ENCODE assay signal across 13 cellular contexts in the genomic region with DNA sequence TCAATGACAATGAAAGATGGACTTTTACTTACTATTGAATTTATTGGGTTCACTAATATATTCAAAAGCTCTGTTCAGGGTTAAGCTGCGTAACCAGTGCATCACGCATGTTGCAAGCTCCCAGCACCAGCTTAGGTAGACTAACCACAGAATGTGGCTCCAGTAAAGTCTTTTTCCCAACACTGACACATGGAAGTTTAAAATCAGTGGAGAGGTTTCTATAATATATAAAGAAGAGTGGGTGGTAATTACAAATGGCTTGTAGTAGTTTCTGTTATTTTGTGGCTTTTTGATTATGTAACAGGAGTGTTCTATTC. TPM values are rescaled to one million over a fixed set of nuclear protein-coding genes. Genes with fewer than 3 reads are reported as not detected.
DNase-seq lines count a peak whose midpoint lies in the region; ATAC-seq and TF ChIP-seq lines count a peak whose summit lies in the region.
"Had no signal": no experiment of that assay in that cellular context is flagged by ENCODE, and none has a peak within 500 bp of the region (broad histone marks: within the 10 kb centered on the region; RNA-seq: fewer than 3 reads in every experiment).

No MANE protein-coding gene starts in this region.

- no peaks in the 10 kb centered on the region for H3K9me3 ChIP-seq in CD8-positive, alpha-beta T cell (ENCODE audit: low read length)
- H3K9me3 ChIP-seq in MM.1S (replicated peaks; ENCODE audit: insufficient read depth, low read length) = no peaks in the 10 kb centered on the region
- H3K9me3 ChIP-seq in psoas muscle = no peaks in the 10 kb centered on the region

- no peaks in the 10 kb centered on the region for H3K9me3 Mint-ChIP-seq in CD8-positive, alpha-beta T cell

- H3F3A ChIP-seq in MM.1S (ENCODE audit: insufficient read depth, low read length) = no peaks in the 10 kb centered on the region

- H4K20me1 ChIP-seq in MM.1S (ENCODE audit: insufficient read depth, low read length) = no peaks in the 10 kb centered on the region

- no peak overlapping the region for H3K27ac ChIP-seq in CD8-positive, alpha-beta T cell (ENCODE audit: low read depth, low read length)
- H3K27ac ChIP-seq in MM.1S (ENCODE audit: low read length) (no peak overlapping the region), psoas muscle (peak overlapping the region; percentile 82)

- H3K9me2 ChIP-seq in MM.1S (replicated peaks; ENCODE audit: insufficient read depth, low read length) = no peaks in the 10 kb centered on the region

- intact Hi-C loops in CD8-positive, alpha-beta T cell (cut with DNase I, micrococcal nuclease) = loop anchor here (5.0 kb wide), 2 partner anchors 61 to 81 kb away; no protein-coding TSS in a partner anchor
- intact Hi-C loops in psoas muscle (cut with DNase I) = loop anchor here in 1 of 2 donors (10.0 kb wide), 1 partner anchor 249 kb away; no protein-coding TSS in a partner anchor

- H3K4me3 ChIP-seq in CD8-positive, alpha-beta T cell (ENCODE audit: low read depth, low read length) = no peak overlapping the region
- H3K4me3 ChIP-seq in MM.1S (ENCODE audit: low read length) (no peak overlapping the region), epithelial cell of esophagus (ENCODE audit: low read length) (no peak overlapping the region), psoas muscle (peak overlapping the region; percentile 87)

- peaks cover 54% of the 10 kb centered on the region for H3K4me1 Mint-ChIP-seq in CD8-positive, alpha-beta T cell (ENCODE audit: low read depth)

- H3K27me3 Mint-ChIP-seq in CD8-positive, alpha-beta T cell (ENCODE audit: low read depth) = no peaks in the 10 kb centered on the region

- DNase-seq in CD8-positive, alpha-beta T cell = no peak
- DNase-seq in MM.1S = no peak
- peak; percentile 9 for DNase-seq in epithelial cell of esophagus (ENCODE audit: low read depth)
- DNase-seq in psoas muscle = no peak
- no peak for DNase-seq in amygdala (lab: John Stamatoyannopoulos, UW)
- DNase-seq in GF-D8 (lab: John Stamatoyannopoulos, UW) = no peak
- DNase-seq: DMS79 treated with DMSO at 0.1 percent for 48 hours, IMR-90, NCI-H2171 treated with DMSO at 0.1 percent for 48 hours had no signal

- CTCF ChIA-PET in CD8-positive, alpha-beta T cell (lab: Charles Lee) = no interaction called here

- H3K27ac Mint-ChIP-seq in CD8-positive, alpha-beta T cell = peak overlapping the region; percentile 70

- H3K36me3 ChIP-seq in CD8-positive, alpha-beta T cell (ENCODE audit: insufficient read depth, low read length) = no peaks in the 10 kb centered on the region
- H3K36me3 ChIP-seq in MM.1S (replicated peaks; ENCODE audit: insufficient read depth, low read length) = no peaks in the 10 kb centered on the region
- H3K36me3 ChIP-seq in psoas muscle (ENCODE audit: insufficient read depth in 1 of 2, low read depth in 1 of 2) = no peaks in the 10 kb centered on the region

- H3K9ac ChIP-seq in MM.1S (ENCODE audit: low read length) = no peak overlapping the region

- H3K27me3 ChIP-seq in CD8-positive, alpha-beta T cell (ENCODE audit: insufficient read depth, low read length) = no peaks in the 10 kb centered on the region
- no peaks in the 10 kb centered on the region for H3K27me3 ChIP-seq in MM.1S (replicated peaks; ENCODE audit: insufficient read depth, low read length)
- no peaks in the 10 kb centered on the region for H3K27me3 ChIP-seq in psoas muscle (ENCODE audit: insufficient read depth in 3 of 3, low read length in 2 of 3)

- no peak for ATAC-seq in CD8-positive, alpha-beta T cell
- no peak for ATAC-seq in psoas muscle
- ATAC-seq in GM19035 (IDR thresholded peaks at IDR 0.05; ENCODE audit: unreplicated experiment) = no peak
- ATAC-seq: sciatic nerve had no signal

- WGBS in psoas muscle, 3 donors = 22 to 70% (median 30%) methylated on average over 2 of the region's 2 CpGs

- TF ChIP-seq CTCF in CD8-positive, alpha-beta T cell (IDR thresholded peaks at IDR 0.05) = no peak
- no peak for TF ChIP-seq CTCF in MM.1S (IDR thresholded peaks at IDR 0.05; ENCODE audit: low read length)
- no peak for TF ChIP-seq CTCF in epithelial cell of esophagus (IDR thresholded peaks at IDR 0.05; ENCODE audit: insufficient read depth, low read depth, low read length, missing control alignments)
- no peak for TF ChIP-seq CTCF in psoas muscle (IDR thresholded peaks at IDR 0.05)

- no peaks in the 10 kb centered on the region for H3K36me3 Mint-ChIP-seq in CD8-positive, alpha-beta T cell

- POLR2A ChIA-PET in CD8-positive, alpha-beta T cell (lab: Charles Lee) = interaction anchor here (0.6 kb wide), 1 partner anchor 311 kb away, joined by 4 read pairs; no protein-coding TSS in a partner anchor

- H3K79me2 ChIP-seq in MM.1S (ENCODE audit: low read length) = no peaks in the 10 kb centered on the region

- peaks cover 55% of the 10 kb centered on the region for H3K4me1 ChIP-seq in CD8-positive, alpha-beta T cell (ENCODE audit: insufficient read depth, low read length)
- H3K4me1 ChIP-seq in MM.1S (ENCODE audit: low read length) (peaks cover 4% of the 10 kb centered on the region), psoas muscle (peaks cover 39% of the 10 kb centered on the region)

- H3K4me3 Mint-ChIP-seq in CD8-positive, alpha-beta T cell = peak overlapping the region; percentile 77

- H2AFZ ChIP-seq in MM.1S (ENCODE audit: low read length) = no peak overlapping the region

- 0 out of 2 replicates have a peak overlapping the region, but pooled peaks have one; percentile 77 for H3K4me2 ChIP-seq in MM.1S (ENCODE audit: low read depth, low read length)

RNA-seq across cellular contexts. Expression of a gene that starts 1.9 kb away (rescaled TPM):
- 1 to 10 TPM; 8.2 to 8.3 TPM for total RNA-seq in CD8-positive, alpha-beta T cell
- 10 to 100 TPM in 3 of 4 donors, 1 to 10 TPM in 1; 9.6 to 25.4 (median 17.3) TPM for total RNA-seq in psoas muscle
- polyA plus RNA-seq in psoas muscle = 10 to 100 TPM in 1 of 3 donors, 1 to 10 TPM in 2; 4.3 to 12.6 (median 7.5) TPM

RNA-seq across cellular contexts. Expression of a gene that starts 21.2 kb away (rescaled TPM):
- not detected for total RNA-seq in CD8-positive, alpha-beta T cell
- total RNA-seq in psoas muscle = 1 to 10 TPM; 3.3 to 6.5 (median 4.1) TPM
- 1 to 10 TPM in 2 of 3 donors, under 1 TPM in 1; 0.47 to 2.9 (median 1.5) TPM for polyA plus RNA-seq in psoas muscle
- total RNA-seq: fibroblast of villous mesenchyme, IMR-90, lung, sciatic nerve had no signal
- polyA plus RNA-seq: IMR-90, lung had no signal

Comparison
In these comparisons a context has a peak if more than half of its experiments do, and no peak if none do; other contexts are left out.
1. RNA of a gene that starts 21.2 kb away (total RNA-seq): 3.3 to 6.5 TPM in psoas muscle; not detected in CD8-positive, alpha-beta T cell; every median in the first group is over 4 times any median in the second.